In genomic region chr12:51371295-51371953, GRCh38 we compare ENCODE assay signal across 8 cellular contexts. TPM values are rescaled to one million over a fixed set of nuclear protein-coding genes. Genes with fewer than 3 reads are reported as not detected.
A peak's percentile ranks its signal among the peaks of the same experiment; 100 is the strongest.
DNase-seq lines count a peak whose midpoint lies in the region; ATAC-seq and TF ChIP-seq lines count a peak whose summit lies in the region.

No MANE protein-coding gene starts in this region.

- TF ChIP-seq POLR2A in erythroblast (IDR thresholded peaks at IDR 0.05; ENCODE audit: low read length) = no peak

- H3K4me1 ChIP-seq in right atrium auricular region = peaks cover 0 to 11% of the 10 kb centered on the region in 2 donors

- H3K4me3 ChIP-seq in AG04450 (ENCODE audit: low read depth, low read length) (no peak overlapping the region), right atrium auricular region (no peak overlapping the region), skeletal muscle cell (ENCODE audit: low read depth, low read length) (no peak overlapping the region)

- H3K4me1 Mint-ChIP-seq in activated CD8-positive, alpha-beta T cell treated with anti-CD3 and anti-CD28 coated beads, Interleukin-2, amount 10 ng/mL, durations not matched to agents 7 days and 5 days (ENCODE audit: low read depth) = peaks cover 67% of the 10 kb centered on the region

- CTCF ChIA-PET in AG04450 (lab: Charles Lee) = interaction anchor here (0.6 to 1.7 kb wide), 3 partner anchors 18 to 49 kb away, joined by 3 to 6 read pairs (median 3); no protein-coding TSS in a partner anchor
- CTCF ChIA-PET in activated CD8-positive, alpha-beta T cell treated with anti-CD3 and anti-CD28 coated beads, Interleukin-2, amount 10 ng/mL, durations not matched to agents 7 days and 5 days (lab: Charles Lee) = interaction anchor here (1.2 to 1.7 kb wide), 3 partner anchors 18 to 50 kb away, joined by 3 to 12 read pairs (median 8); no protein-coding TSS in a partner anchor

- TF ChIP-seq CTCF in AG04450 (IDR thresholded peaks at IDR 0.05; ENCODE audit: low read depth, low read length) (no peak), right atrium auricular region (IDR thresholded peaks at IDR 0.05) (no peak), GM13976 (IDR thresholded peaks at IDR 0.05; ENCODE audit: borderline replicate concordance, control extremely low read depth, extremely low read depth, insufficient read depth, missing control alignments) (no peak)

- DNase-seq in AG04450 (ENCODE audit: low read depth, low spot score) (peak; percentile 90), HT-29 (ENCODE audit: low spot score) (peak; percentile 83), right atrium auricular region (ENCODE audit: low spot score) (peak; percentile 78), skeletal muscle cell (ENCODE audit: low read depth) (peak; percentile 92), GM13976 (ENCODE audit: low spot score) (no peak), erythroblast (lab: John Stamatoyannopoulos, UW) (no peak)
- DNase-seq in activated CD8-positive, alpha-beta T cell treated with anti-CD3 and anti-CD28 coated beads, Interleukin-2, amount 10 ng/mL, durations not matched to agents 7 days and 5 days = no peak

- H3K27me3 ChIP-seq in AG04450 (ENCODE audit: control insufficient read depth, insufficient read depth, low read length) (no peaks in the 10 kb centered on the region), right atrium auricular region (no peaks in the 10 kb centered on the region)

- peaks cover 75% of the 10 kb centered on the region for H3K36me3 Mint-ChIP-seq in activated CD8-positive, alpha-beta T cell treated with anti-CD3 and anti-CD28 coated beads, Interleukin-2, amount 10 ng/mL, durations not matched to agents 7 days and 5 days (ENCODE audit: low read depth)

- H3K27ac Mint-ChIP-seq in activated CD8-positive, alpha-beta T cell treated with anti-CD3 and anti-CD28 coated beads, Interleukin-2, amount 10 ng/mL, durations not matched to agents 7 days and 5 days = peak overlapping the region; percentile 43

- ATAC-seq in activated CD8-positive, alpha-beta T cell treated with anti-CD3 and anti-CD28 coated beads, Interleukin-2, amount 10 ng/mL, durations not matched to agents 7 days and 5 days = no peak
- no peak for ATAC-seq in GM19467 (IDR thresholded peaks at IDR 0.05; ENCODE audit: unreplicated experiment)

- H3K4me3 Mint-ChIP-seq in activated CD8-positive, alpha-beta T cell treated with anti-CD3 and anti-CD28 coated beads, Interleukin-2, amount 10 ng/mL, durations not matched to agents 7 days and 5 days = no peak overlapping the region

- in situ Hi-C loops in GM13976 (cut with MboI; ENCODE audit: low sequenced_read_pairs, unreplicated experiment) = no loop called here

- H3K27ac ChIP-seq in AG04450 (ENCODE audit: low read depth, low read length) (peak overlapping the region; percentile 85), right atrium auricular region (no peak overlapping the region)

- no peaks in the 10 kb centered on the region for H3K36me3 ChIP-seq in right atrium auricular region

- POLR2A ChIA-PET in AG04450 (lab: Yijun Ruan, JAX) = interaction anchor here (0.7 to 1.6 kb wide), 9 partner anchors 10 to 608 kb away, joined by 3 to 14 read pairs (median 5); partner anchors contain the start of genes ATF1 and GALNT6
- POLR2A ChIA-PET in activated CD8-positive, alpha-beta T cell treated with anti-CD3 and anti-CD28 coated beads, Interleukin-2, amount 10 ng/mL, durations not matched to agents 7 days and 5 days (lab: Charles Lee) = interaction anchor here (0.7 kb wide), 1 partner anchor 9 kb away, joined by 3 read pairs; no protein-coding TSS in a partner anchor

- no peaks in the 10 kb centered on the region for H3K27me3 Mint-ChIP-seq in activated CD8-positive, alpha-beta T cell treated with anti-CD3 and anti-CD28 coated beads, Interleukin-2, amount 10 ng/mL, durations not matched to agents 7 days and 5 days (ENCODE audit: low read depth)

- H3K9me3 ChIP-seq in AG04450 (ENCODE audit: control insufficient read depth, insufficient read depth, low read length) = no peaks in the 10 kb centered on the region
- H3K9me3 ChIP-seq in right atrium auricular region = no peaks in the 10 kb centered on the region

- no peaks in the 10 kb centered on the region for H3K9me3 Mint-ChIP-seq in activated CD8-positive, alpha-beta T cell treated with anti-CD3 and anti-CD28 coated beads, Interleukin-2, amount 10 ng/mL, durations not matched to agents 7 days and 5 days (ENCODE audit: insufficient read depth)

RNA-seq across cellular contexts. Expression of gene GALNT6, which starts 19.8 kb away (rescaled TPM):
- polyA plus RNA-seq in AG04450 (2011; rRNA removed) = 31.1 and 32.1 TPM in 2 replicates
- polyA minus RNA-seq in AG04450 (2011; rRNA and poly(A)+ RNA removed) = 26.9 and 36.2 TPM in 2 replicates
- total RNA-seq in HT-29 (2014; rRNA removed; shearing (Covaris generic)) = 6.1 and 16.3 TPM in 2 replicates
- 10 to 100 TPM; 40.4 to 43.1 TPM for total RNA-seq in activated CD8-positive, alpha-beta T cell treated with anti-CD3 and anti-CD28 coated beads, Interleukin-2, amount 10 ng/mL, durations not matched to agents 7 days and 5 days
- 1 to 10 TPM; 1.3 to 2.8 TPM for total RNA-seq in right atrium auricular region

RNA-seq across cellular contexts. Expression of gene CELA1, which starts 24.9 kb away (rescaled TPM):
- 0.74 and 0.79 TPM in 2 replicates for polyA plus RNA-seq in AG04450 (2011; rRNA removed)
- polyA minus RNA-seq in AG04450 (2011; rRNA and poly(A)+ RNA removed) = 0.23 TPM in 1 of 2 replicates, not detected in the other
- total RNA-seq in HT-29 (2014; rRNA removed; shearing (Covaris generic)) = not detected in 2 replicates
- total RNA-seq in activated CD8-positive, alpha-beta T cell treated with anti-CD3 and anti-CD28 coated beads, Interleukin-2, amount 10 ng/mL, durations not matched to agents 7 days and 5 days = not detected
- total RNA-seq in right atrium auricular region = not detected

RNA-seq across cellular contexts. Expression of gene BIN2, which starts 47.5 kb away (rescaled TPM):
- 0.04 TPM in 1 of 2 replicates, not detected in the other for polyA plus RNA-seq in AG04450 (2011; rRNA removed)
- not detected in 2 replicates for polyA minus RNA-seq in AG04450 (2011; rRNA and poly(A)+ RNA removed)
- total RNA-seq in HT-29 (2014; rRNA removed; shearing (Covaris generic)) = 0.42 and 0.56 TPM in 2 replicates
- total RNA-seq in activated CD8-positive, alpha-beta T cell treated with anti-CD3 and anti-CD28 coated beads, Interleukin-2, amount 10 ng/mL, durations not matched to agents 7 days and 5 days = 100 to 1,000 TPM; 158 to 161 TPM
- 1 to 10 TPM; 2.1 to 4.6 TPM for total RNA-seq in right atrium auricular region

RNA-seq across cellular contexts. Expression of gene SLC4A8, which starts 53.2 kb away (rescaled TPM):
- 6.6 and 6.9 TPM in 2 replicates for polyA plus RNA-seq in AG04450 (2011; rRNA removed)
- polyA minus RNA-seq in AG04450 (2011; rRNA and poly(A)+ RNA removed) = 7.7 and 7.8 TPM in 2 replicates
- total RNA-seq in HT-29 (2014; rRNA removed; shearing (Covaris generic)) = not detected in 2 replicates
- total RNA-seq in activated CD8-positive, alpha-beta T cell treated with anti-CD3 and anti-CD28 coated beads, Interleukin-2, amount 10 ng/mL, durations not matched to agents 7 days and 5 days = 10 to 100 TPM; 11.4 to 12.6 TPM
- 1 to 10 TPM in 1 of 2 donors, under 1 TPM in 1; 0.28 to 1.1 TPM for total RNA-seq in right atrium auricular region

Comparison
In these comparisons a context has a peak if more than half of its experiments do, and no peak if none do; other contexts are left out.
1. DNase-seq: peak in AG04450 (single experiment), HT-29 (single experiment), right atrium auricular region (single experiment) and skeletal muscle cell (single experiment); none in activated CD8-positive, alpha-beta T cell treated with anti-CD3 and anti-CD28 coated beads, Interleukin-2, amount 10 ng/mL, durations not matched to agents 7 days and 5 days (single experiment), GM13976 (single experiment) and erythroblast (0 of 2).
2. RNA of gene BIN2, which starts 47.5 kb away (total RNA-seq): 158 to 161 TPM in activated CD8-positive, alpha-beta T cell treated with anti-CD3 and anti-CD28 coated beads, Interleukin-2, amount 10 ng/mL, durations not matched to agents 7 days and 5 days; 2.1 to 4.6 TPM in right atrium auricular region and 0.42 to 0.56 TPM in HT-29; every median in the first group is over 10 times any median in the second.